Comparison of ENCODE assay signal across 9 cellular contexts in the genomic region with DNA sequence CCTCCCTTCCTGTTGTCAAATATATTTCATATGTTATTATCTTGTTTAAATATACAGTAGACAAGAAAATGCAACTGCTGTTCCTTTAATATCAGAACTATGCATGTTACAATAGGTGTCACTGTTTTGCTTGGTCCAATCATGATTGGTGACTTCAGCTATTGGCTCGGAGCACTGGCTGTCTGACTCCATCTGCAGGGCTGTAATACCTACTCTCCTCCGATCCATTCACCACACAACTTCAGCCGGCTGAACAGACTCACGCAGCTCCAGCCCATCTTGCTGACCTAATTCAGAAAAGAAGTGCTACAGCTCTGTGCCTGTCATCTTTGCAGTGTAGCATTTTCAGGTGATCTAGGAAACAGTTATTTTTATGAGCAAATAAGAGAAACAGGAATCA. TPM values are rescaled to one million over a fixed set of nuclear protein-coding genes. Genes with fewer than 3 reads are reported as not detected.
DNase-seq lines count a peak whose midpoint lies in the region; ATAC-seq and TF ChIP-seq lines count a peak whose summit lies in the region.
"Had no signal": no experiment of that assay in that cellular context is flagged by ENCODE, and none has a peak within 500 bp of the region (broad histone marks: within the 10 kb centered on the region; RNA-seq: fewer than 3 reads in every experiment).

Gene BTBD3, plus strand, starts transcription at position 231 of the 400 bp plus-strand sequence. CDS start 383 bp downstream, outside the sequence.

- H3K9me3 ChIP-seq in Caco-2 = no peaks in the 10 kb centered on the region
- no peaks in the 10 kb centered on the region for H3K9me3 ChIP-seq in GM23248 (ENCODE audit: low read depth)
- no peaks in the 10 kb centered on the region for H3K9me3 ChIP-seq in body of pancreas
- no peaks in the 10 kb centered on the region for H3K9me3 ChIP-seq in skeletal muscle satellite cell (replicated peaks; ENCODE audit: low read length)

- H3K4me3 ChIP-seq in Caco-2 (ENCODE audit: low read depth, low read length) (no peak within 1 kb of the TSS), GM23248 (peak within 1 kb of the TSS; percentile 37; the same call in 1 of the 2 replicates), body of pancreas (peak within 1 kb of the TSS in 1 of 2 donors; percentile 17), skeletal muscle satellite cell (ENCODE audit: low read length) (peak within 1 kb of the TSS; percentile 48)

- peak; percentile 83 to 98 (median 97) for TF ChIP-seq POLR2A in body of pancreas (IDR thresholded peaks at IDR 0.05)

- H3K4me1 ChIP-seq in Caco-2 (no peaks in the 10 kb centered on the region), GM23248 (ENCODE audit: insufficient read depth) (peaks cover 14% of the 10 kb centered on the region; the same call in 1 of the 2 replicates), body of pancreas (peaks cover 30% of the 10 kb centered on the region), skeletal muscle satellite cell (ENCODE audit: control insufficient read depth, insufficient read depth, low read length) (peaks cover 18% of the 10 kb centered on the region)

- intact Hi-C loops in Caco-2 (cut with micrococcal nuclease; ENCODE audit: unreplicated experiment) (no loop called here), body of pancreas (cut with DNase I) (no loop called here)

- ATAC-seq in body of pancreas = peak; percentile 96
- no peak for ATAC-seq in activated CD4-positive, CD25-positive, alpha-beta regulatory T cell treated with anti-CD3 and anti-CD28 coated beads, Interleukin-2, amount 50 U/mL, for 24 hours

- H3K27ac Mint-ChIP-seq in Caco-2 (ENCODE audit: unreplicated experiment) (no peak within 1 kb of the TSS), immature natural killer cell (peak within 1 kb of the TSS in 1 of 6 donors; percentile 23)
- H3K27ac Mint-ChIP-seq in activated CD4-positive, alpha-beta T cell treated with anti-CD3 and anti-CD28 coated beads, Interleukin-2, amount 10 ng/mL, durations not matched to agents 7 days and 5 days = no peak within 1 kb of the TSS

- peak in 1 of 2 experiments; percentile 32 for DNase-seq in Caco-2
- DNase-seq in GM23248 = peak; percentile 64
- DNase-seq in NCI-H2107 (lab: John Stamatoyannopoulos, UW) = peak; percentile 15
- DNase-seq in body of pancreas = peak; percentile 85 to 90 (median 88)
- no peak for DNase-seq in immature natural killer cell
- no peak for DNase-seq in activated CD4-positive, alpha-beta T cell treated with anti-CD3 and anti-CD28 coated beads, Interleukin-2, amount 10 ng/mL, durations not matched to agents 7 days and 5 days

- in situ Hi-C loops in GM23248 (cut with MboI) = no loop called here

- H3K9me2 ChIP-seq in GM23248 (ENCODE audit: insufficient read depth) = no peaks in the 10 kb centered on the region

- no peaks in the 10 kb centered on the region for H3F3A ChIP-seq in GM23248 (ENCODE audit: insufficient read depth)

- BruUV-seq in Caco-2 (replicated peaks; lab: Mats Ljungman, UMichigan) = no TSS peak

- 19 to 27% methylated on average over 4 of the region's 4 CpGs for whole genome bisulfite sequencing in GM23248 (ENCODE audit: low coverage in 1 of 2, low lambda C conversion rate in 2 of 2, missing lambda C conversion rate in 2 of 2), 2 experiments
- WGBS in body of pancreas, 2 donors = 4 to 7% methylated on average over 4 of the region's 4 CpGs

- no peaks in the 10 kb centered on the region for H3K9me3 Mint-ChIP-seq in Caco-2 (ENCODE audit: unreplicated experiment)
- H3K9me3 Mint-ChIP-seq in immature natural killer cell = no peaks in the 10 kb centered on the region
- H3K9me3 Mint-ChIP-seq in activated CD4-positive, alpha-beta T cell treated with anti-CD3 and anti-CD28 coated beads, Interleukin-2, amount 10 ng/mL, durations not matched to agents 7 days and 5 days = no peaks in the 10 kb centered on the region

- H3K27me3 Mint-ChIP-seq in Caco-2 (ENCODE audit: insufficient read depth, unreplicated experiment) (no peaks in the 10 kb centered on the region), immature natural killer cell (ENCODE audit: low read depth in 3 of 3) (peaks cover 0 to 4% (median 3%) of the 10 kb centered on the region in 3 donors)
- H3K27me3 Mint-ChIP-seq in activated CD4-positive, alpha-beta T cell treated with anti-CD3 and anti-CD28 coated beads, Interleukin-2, amount 10 ng/mL, durations not matched to agents 7 days and 5 days = no peaks in the 10 kb centered on the region

- 0 out of 2 replicates have a peak, but pooled peaks cover 5% of the 10 kb centered on the region for H4K20me1 ChIP-seq in GM23248 (ENCODE audit: insufficient read depth)

- peak within 1 kb of the TSS; percentile 25 for H3K4me2 ChIP-seq in GM23248 (ENCODE audit: unreplicated experiment)
- peak within 1 kb of the TSS; percentile 65 for H3K4me2 ChIP-seq in skeletal muscle satellite cell (ENCODE audit: low read length)

- no peak within 1 kb of the TSS for H3K9ac ChIP-seq in GM23248
- H3K9ac ChIP-seq in skeletal muscle satellite cell (ENCODE audit: low read depth, low read length) = peak within 1 kb of the TSS; percentile 12

- H3K27ac ChIP-seq in GM23248 (no peak within 1 kb of the TSS), body of pancreas (peak within 1 kb of the TSS; percentile 47 to 78 (median 66))
- H3K27ac ChIP-seq: HL-60 had no signal

- H3K27me3 ChIP-seq in Caco-2 (replicated peaks; ENCODE audit: control insufficient read depth, insufficient read depth, low read length) = no peaks in the 10 kb centered on the region
- H3K27me3 ChIP-seq in GM23248 (replicated peaks; ENCODE audit: insufficient read depth) = no peaks in the 10 kb centered on the region
- H3K27me3 ChIP-seq in body of pancreas = no peaks in the 10 kb centered on the region
- H3K27me3 ChIP-seq in skeletal muscle satellite cell (ENCODE audit: control insufficient read depth, insufficient read depth, low read length) = no peaks in the 10 kb centered on the region

- POLR2A ChIA-PET in Caco-2 (lab: Charles Lee) = no interaction called here
- POLR2A ChIA-PET in activated CD4-positive, alpha-beta T cell treated with anti-CD3 and anti-CD28 coated beads, Interleukin-2, amount 10 ng/mL, durations not matched to agents 7 days and 5 days (lab: Charles Lee) = interaction anchor here (0.7 kb wide), 1 partner anchor 1343 kb away, joined by 3 read pairs; no protein-coding TSS in a partner anchor

- no peak for TF ChIP-seq CTCF in Caco-2 (IDR thresholded peaks at IDR 0.05; ENCODE audit: insufficient read depth in 1 of 2, low read depth in 1 of 2, low read length in 1 of 2, severe bottlenecking in 1 of 2, unreplicated experiment in 1 of 2)
- TF ChIP-seq CTCF in body of pancreas (IDR thresholded peaks at IDR 0.05) = peak in 2 of 7 experiments; percentile 7 to 25

- H2AFZ ChIP-seq in GM23248 = peak within 1 kb of the TSS; percentile 9; the same call in 1 of the 2 replicates

- H3K4me3 Mint-ChIP-seq in Caco-2 (ENCODE audit: unreplicated experiment) = no peak within 1 kb of the TSS
- H3K4me3 Mint-ChIP-seq in immature natural killer cell = peak within 1 kb of the TSS in 4 of 5 donors; percentile 19 to 67 (median 60)
- H3K4me3 Mint-ChIP-seq in activated CD4-positive, alpha-beta T cell treated with anti-CD3 and anti-CD28 coated beads, Interleukin-2, amount 10 ng/mL, durations not matched to agents 7 days and 5 days = no peak within 1 kb of the TSS

- H3K79me2 ChIP-seq in GM23248 (ENCODE audit: insufficient read depth) = peaks cover 90% of the 10 kb centered on the region

- peaks cover 6% of the 10 kb centered on the region for H3K4me1 Mint-ChIP-seq in Caco-2 (ENCODE audit: low read depth, unreplicated experiment)
- H3K4me1 Mint-ChIP-seq in immature natural killer cell = peaks cover 7 to 21% of the 10 kb centered on the region in 2 donors
- H3K4me1 Mint-ChIP-seq in activated CD4-positive, alpha-beta T cell treated with anti-CD3 and anti-CD28 coated beads, Interleukin-2, amount 10 ng/mL, durations not matched to agents 7 days and 5 days = peaks cover 5% of the 10 kb centered on the region

- CTCF ChIA-PET in Caco-2 (lab: Charles Lee) = no interaction called here
- CTCF ChIA-PET in activated CD4-positive, alpha-beta T cell treated with anti-CD3 and anti-CD28 coated beads, Interleukin-2, amount 10 ng/mL, durations not matched to agents 7 days and 5 days (lab: Charles Lee) = no interaction called here

- H3K36me3 ChIP-seq in Caco-2 (ENCODE audit: control insufficient read depth, insufficient read depth, low read length) (no peaks in the 10 kb centered on the region), GM23248 (ENCODE audit: low read depth) (0 out of 2 replicates have a peak, but pooled peaks cover 3% of the 10 kb centered on the region), body of pancreas (replicated peaks in 1 of 2; ENCODE audit: insufficient read depth in 1 of 2, low read depth in 2 of 2) (peaks cover 0 to under 1% of the 10 kb centered on the region in 2 donors), skeletal muscle satellite cell (ENCODE audit: insufficient read depth, low read length) (peaks cover 8% of the 10 kb centered on the region)

- H3K36me3 Mint-ChIP-seq in Caco-2 (ENCODE audit: insufficient read depth, unreplicated experiment) = no peaks in the 10 kb centered on the region
- no peaks in the 10 kb centered on the region for H3K36me3 Mint-ChIP-seq in immature natural killer cell
- H3K36me3 Mint-ChIP-seq in activated CD4-positive, alpha-beta T cell treated with anti-CD3 and anti-CD28 coated beads, Interleukin-2, amount 10 ng/mL, durations not matched to agents 7 days and 5 days (ENCODE audit: low read depth) = no peaks in the 10 kb centered on the region

RNA-seq across cellular contexts. Expression of gene BTBD3, which starts in this region (rescaled TPM):
- total RNA-seq in Caco-2 (2022) (39.0 and 44.1 TPM in 2 replicates), body of pancreas (10 to 100 TPM; 23.1 to 48.8 TPM)
- 30.5 and 33.8 TPM in 2 replicates for total RNA-seq in GM23248 (2014; rRNA removed; shearing (Covaris generic))
- polyA plus RNA-seq in GM23248 (2016; fragmentation: Nextera tagmentation; extraction: Ambion mirVana) (11.4 and 12.5 TPM in 2 replicates), immature natural killer cell (1 to 10 TPM in 2 of 3 donors, under 1 TPM in 1; 0.78 to 1.9 (median 1.8) TPM)
- 12.9 and 16.8 TPM in 2 replicates for total RNA-seq in skeletal muscle satellite cell (2012; rRNA removed)
- total RNA-seq in activated CD4-positive, alpha-beta T cell treated with anti-CD3 and anti-CD28 coated beads, Interleukin-2, amount 10 ng/mL, durations not matched to agents 7 days and 5 days = 1 to 10 TPM; 5.5 to 6.6 TPM

Comparison
In these comparisons a context has a peak if more than half of its experiments do, and no peak if none do; other contexts are left out.
1. DNase-seq: peak in GM23248 (single experiment), NCI-H2107 (single experiment) and body of pancreas (4 of 4); none in immature natural killer cell (0 of 3) and activated CD4-positive, alpha-beta T cell treated with anti-CD3 and anti-CD28 coated beads, Interleukin-2, amount 10 ng/mL, durations not matched to agents 7 days and 5 days (single experiment).
2. H3K4me3 Mint-ChIP-seq: peak in immature natural killer cell (4 of 5); none in Caco-2 (single experiment) and activated CD4-positive, alpha-beta T cell treated with anti-CD3 and anti-CD28 coated beads, Interleukin-2, amount 10 ng/mL, durations not matched to agents 7 days and 5 days (single experiment).